ENCODE assay signal across 9 cellular contexts in genomic region chr3:48402281-48402732, GRCh38. TPM values are rescaled to one million over a fixed set of nuclear protein-coding genes. Genes with fewer than 3 reads are reported as not detected.
DNase-seq lines count a peak whose midpoint lies in the region; ATAC-seq and TF ChIP-seq lines count a peak whose summit lies in the region.
"Had no signal": no experiment of that assay in that cellular context is flagged by ENCODE, and none has a peak within 500 bp of the region (broad histone marks: within the 10 kb centered on the region; RNA-seq: fewer than 3 reads in every experiment).

No MANE protein-coding gene starts in this region.

- H3K36me3 Mint-ChIP-seq in activated T-cell treated with anti-CD3 and anti-CD28 coated beads, Interleukin-2, amount 50 U/mL, for 4 hours (ENCODE audit: insufficient read depth): no peaks in the 10 kb centered on the region
- H3K36me3 Mint-ChIP-seq: naive B cell had no signal

- CTCF ChIA-PET in AG04450 (lab: Charles Lee): interaction anchor here (7.6 kb wide), 1 partner anchor 32 kb away, joined by 402 read pairs; the partner anchor contains the start of genes CCDC51, PLXNB1 and TMA7

- POLR2A ChIA-PET in AG04450 (lab: Yijun Ruan, JAX): no interaction called here

- no peaks in the 10 kb centered on the region for H3K4me1 Mint-ChIP-seq in activated T-cell treated with anti-CD3 and anti-CD28 coated beads, Interleukin-2, amount 50 U/mL, for 4 hours (ENCODE audit: low read depth)
- H3K4me1 Mint-ChIP-seq: naive B cell had no signal

- no peak for TF ChIP-seq CTCF in AG04450 (IDR thresholded peaks at IDR 0.05; ENCODE audit: low read depth, low read length)
- TF ChIP-seq CTCF in epithelial cell of proximal tubule (conservative IDR thresholded peaks at IDR 0.05; ENCODE audit: low read depth, low read length): no peak

- H3K27me3 ChIP-seq in AG04450 (ENCODE audit: control insufficient read depth, insufficient read depth, low read length): no peaks in the 10 kb centered on the region

- no peak for ATAC-seq in GM21576 (IDR thresholded peaks at IDR 0.05; ENCODE audit: unreplicated experiment)
- ATAC-seq in activated T-cell treated with anti-CD3 and anti-CD28 coated beads, Interleukin-2, amount 50 U/mL, for 4 hours: no peak

- H3K4me3 Mint-ChIP-seq in activated T-cell treated with anti-CD3 and anti-CD28 coated beads, Interleukin-2, amount 50 U/mL, for 4 hours: no peak overlapping the region

- H3K27ac ChIP-seq in AG04450 (ENCODE audit: low read depth, low read length): peak overlapping the region; percentile 77

- no peak overlapping the region for H3K4me3 ChIP-seq in AG04450 (ENCODE audit: low read depth, low read length)
- H3K4me3 ChIP-seq in epithelial cell of proximal tubule (ENCODE audit: low read depth, low read length): no peak overlapping the region

- H3K9me3 Mint-ChIP-seq in activated T-cell treated with anti-CD3 and anti-CD28 coated beads, Interleukin-2, amount 50 U/mL, for 4 hours: no peaks in the 10 kb centered on the region
- H3K9me3 Mint-ChIP-seq: naive B cell had no signal

- DNase-seq in AG04450 (ENCODE audit: low read depth, low spot score): peak; percentile 77
- peak; percentile 20 for DNase-seq in MV-4-11 (lab: John Stamatoyannopoulos, UW)
- peak; percentile 47 for DNase-seq in epithelial cell of proximal tubule (ENCODE audit: low read depth)
- DNase-seq in non-pigmented ciliary epithelial cell (ENCODE audit: low read depth): peak; percentile 50
- no peak for DNase-seq in NCI-H1930 (lab: John Stamatoyannopoulos, UW)
- DNase-seq in COLO668 (lab: John Stamatoyannopoulos, UW; ENCODE audit: unreplicated experiment): no peak
- DNase-seq in activated T-cell treated with anti-CD3 and anti-CD28 coated beads, Interleukin-2, amount 50 U/mL, for 4 hours: no peak
- DNase-seq: naive B cell had no signal

- H3K27me3 Mint-ChIP-seq in activated T-cell treated with anti-CD3 and anti-CD28 coated beads, Interleukin-2, amount 50 U/mL, for 4 hours (ENCODE audit: low read depth): no peaks in the 10 kb centered on the region

- no peaks in the 10 kb centered on the region; the same call in 1 of the 2 replicates for H3K9me3 ChIP-seq in AG04450 (ENCODE audit: control insufficient read depth, insufficient read depth, low read length)

RNA-seq across cellular contexts. Expression of gene PLXNB1, which starts 27.6 kb away (rescaled TPM):
- 13.4 and 18.3 TPM in 2 replicates for polyA plus RNA-seq in AG04450 (2011; rRNA removed)
- 31.3 and 58.8 TPM in 2 replicates for polyA minus RNA-seq in AG04450 (2011; rRNA and poly(A)+ RNA removed)
- total RNA-seq in epithelial cell of proximal tubule: 75.7 and 106 TPM in 2 replicates
- 1 to 10 TPM; 6.0 to 7.2 (median 6.8) TPM for total RNA-seq in activated T-cell treated with anti-CD3 and anti-CD28 coated beads, Interleukin-2, amount 50 U/mL, for 4 hours

RNA-seq across cellular contexts. Expression of gene FBXW12, which starts 30.3 kb away (rescaled TPM):
- polyA plus RNA-seq in AG04450 (2011; rRNA removed): not detected in 2 replicates
- 0.17 TPM in 1 of 2 replicates, not detected in the other for polyA minus RNA-seq in AG04450 (2011; rRNA and poly(A)+ RNA removed)
- 0.23 TPM in 1 of 2 replicates, not detected in the other for total RNA-seq in epithelial cell of proximal tubule
- total RNA-seq in activated T-cell treated with anti-CD3 and anti-CD28 coated beads, Interleukin-2, amount 50 U/mL, for 4 hours: not detected

RNA-seq across cellular contexts. Expression of gene CCDC51, which starts 37.6 kb away (rescaled TPM):
- 9.5 and 11.1 TPM in 2 replicates for polyA plus RNA-seq in AG04450 (2011; rRNA removed)
- 6.4 and 7.5 TPM in 2 replicates for polyA minus RNA-seq in AG04450 (2011; rRNA and poly(A)+ RNA removed)
- total RNA-seq in epithelial cell of proximal tubule: 22.0 and 26.9 TPM in 2 replicates
- 10 to 100 TPM; 21.7 to 29.4 (median 24.7) TPM for total RNA-seq in activated T-cell treated with anti-CD3 and anti-CD28 coated beads, Interleukin-2, amount 50 U/mL, for 4 hours

RNA-seq across cellular contexts. Expression of gene TMA7, which starts 37.8 kb away (rescaled TPM):
- polyA plus RNA-seq in AG04450 (2011; rRNA removed): 207 and 316 TPM in 2 replicates
- polyA minus RNA-seq in AG04450 (2011; rRNA and poly(A)+ RNA removed): 35.8 and 40.7 TPM in 2 replicates
- total RNA-seq in epithelial cell of proximal tubule: 573 and 687 TPM in 2 replicates
- 100 to 1,000 TPM; 306 to 337 (median 326) TPM for total RNA-seq in activated T-cell treated with anti-CD3 and anti-CD28 coated beads, Interleukin-2, amount 50 U/mL, for 4 hours

RNA-seq across cellular contexts. Expression of gene ATRIP, which starts 44.2 kb away (rescaled TPM):
- 5.1 and 5.8 TPM in 2 replicates for polyA plus RNA-seq in AG04450 (2011; rRNA removed)
- 6.3 and 8.0 TPM in 2 replicates for polyA minus RNA-seq in AG04450 (2011; rRNA and poly(A)+ RNA removed)
- 5.9 and 9.8 TPM in 2 replicates for total RNA-seq in epithelial cell of proximal tubule
- 10 to 100 TPM; 17.3 to 17.6 (median 17.5) TPM for total RNA-seq in activated T-cell treated with anti-CD3 and anti-CD28 coated beads, Interleukin-2, amount 50 U/mL, for 4 hours

Comparison
In these comparisons a context has a peak if more than half of its experiments do, and no peak if none do; other contexts are left out.
1. DNase-seq: peak in AG04450 (single experiment), MV-4-11 (single experiment), epithelial cell of proximal tubule (single experiment) and non-pigmented ciliary epithelial cell (single experiment); none in NCI-H1930 (0 of 2), COLO668 (single experiment) and activated T-cell treated with anti-CD3 and anti-CD28 coated beads, Interleukin-2, amount 50 U/mL, for 4 hours (single experiment).